In the genomic region with DNA sequence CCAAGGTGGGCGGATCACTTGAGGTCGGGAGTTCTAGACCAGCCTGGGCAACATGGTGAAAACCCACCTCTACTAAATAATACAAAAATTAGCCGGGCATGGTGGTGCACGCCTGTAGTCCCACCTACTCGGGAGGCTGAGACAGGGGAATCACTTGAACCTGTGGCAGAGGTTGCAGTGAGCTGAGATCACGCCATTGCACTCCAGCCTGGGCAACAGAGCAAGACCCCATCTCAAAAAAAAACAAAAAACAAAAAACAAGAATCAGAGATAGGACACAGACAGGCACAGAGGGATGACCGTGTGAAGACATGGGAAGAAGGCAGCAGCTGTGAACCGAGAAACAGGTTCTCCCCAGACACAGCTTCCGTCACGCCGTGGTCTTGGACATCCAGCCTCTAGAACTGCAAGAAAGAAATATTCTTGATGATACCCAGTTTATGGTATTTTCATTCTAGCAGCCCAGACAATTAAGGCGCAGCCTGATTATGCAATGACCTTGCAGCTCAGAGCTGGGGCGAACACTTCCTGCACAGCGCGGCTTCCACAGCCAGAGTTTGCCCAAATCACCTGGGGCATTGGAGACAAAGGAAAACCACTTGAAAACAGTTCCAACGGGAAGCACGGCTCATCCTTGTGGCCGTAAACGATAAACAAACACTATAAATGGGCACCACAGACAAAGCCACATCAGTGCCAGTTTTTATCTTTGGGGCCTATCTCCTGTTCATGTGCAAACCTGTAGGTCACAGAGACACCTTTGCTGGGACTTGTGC, we compare ENCODE assay signal across 1 cellular context.
TF ChIP-seq lines count a peak whose summit lies in the region.

No MANE protein-coding gene starts in this region.

TF ChIP-seq in K562, 482 proteins besides CTCF, POLR2A, EP300 and RAD21 (continued from another document):
- TF ChIP-seq, protein P1, sequence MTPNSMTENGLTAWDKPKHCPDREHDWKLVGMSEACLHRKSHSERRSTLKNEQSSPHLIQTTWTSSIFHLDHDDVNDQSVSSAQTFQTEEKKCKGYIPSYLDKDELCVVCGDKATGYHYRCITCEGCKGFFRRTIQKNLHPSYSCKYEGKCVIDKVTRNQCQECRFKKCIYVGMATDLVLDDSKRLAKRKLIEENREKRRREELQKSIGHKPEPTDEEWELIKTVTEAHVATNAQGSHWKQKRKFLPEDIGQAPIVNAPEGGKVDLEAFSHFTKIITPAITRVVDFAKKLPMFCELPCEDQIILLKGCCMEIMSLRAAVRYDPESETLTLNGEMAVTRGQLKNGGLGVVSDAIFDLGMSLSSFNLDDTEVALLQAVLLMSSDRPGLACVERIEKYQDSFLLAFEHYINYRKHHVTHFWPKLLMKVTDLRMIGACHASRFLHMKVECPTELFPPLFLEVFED (CRISPR knock-in tag; conservative IDR thresholded peaks at IDR 0.05): no peak
